Comparison of ENCODE assay signal across 11 cellular contexts in genomic region chr4:28449080-28449479, GRCh38.
"Had no signal": no experiment of that assay in that cellular context is flagged by ENCODE, and none has a peak within 500 bp of the region (broad histone marks: within the 10 kb centered on the region; RNA-seq: fewer than 3 reads in every experiment).

No MANE protein-coding gene starts in this region.

- H3K4me1 Mint-ChIP-seq: activated B cell treated with CpG ODN at 0.5 μM for 24 hours; activated CD4-positive, alpha-beta T cell treated with anti-CD3 and anti-CD28 coated beads, Interleukin-2, amount 10 ng/mL, durations not matched to agents 24 days and 14 days; natural killer cell; stimulated activated effector memory CD8-positive, alpha-beta T cell treated with anti-CD3 and anti-CD28 coated beads, Interleukin-12 subunit alpha, Interleukin-12 subunit beta, amount 100 ng/mL, for 72 hours had no signal

- H3K4me1 ChIP-seq: tibial artery had no signal

- H3K27ac ChIP-seq: tibial artery had no signal

- H3K36me3 Mint-ChIP-seq: natural killer cell; stimulated activated effector memory CD8-positive, alpha-beta T cell treated with anti-CD3 and anti-CD28 coated beads, Interleukin-12 subunit alpha, Interleukin-12 subunit beta, amount 100 ng/mL, for 72 hours had no signal

- DNase-seq: activated B cell treated with CpG ODN at 0.5 μM for 24 hours; activated CD4-positive, alpha-beta T cell treated with anti-CD3 and anti-CD28 coated beads, Interleukin-2, amount 10 ng/mL, durations not matched to agents 24 days and 14 days; activated naive CD4-positive, alpha-beta T cell treated with anti-CD3 and anti-CD28 coated beads for 36 hours; midbrain; natural killer cell; right cardiac atrium; tibial artery had no signal

- H3K9me3 ChIP-seq: tibial artery had no signal

- H3K27me3 Mint-ChIP-seq: activated B cell treated with CpG ODN at 0.5 μM for 24 hours; activated CD4-positive, alpha-beta T cell treated with anti-CD3 and anti-CD28 coated beads, Interleukin-2, amount 10 ng/mL, durations not matched to agents 24 days and 14 days; progenitor cell of endocrine pancreas had no signal

- H3K27me3 ChIP-seq: tibial artery had no signal

- H3K36me3 ChIP-seq: tibial artery had no signal

- H3K4me3 Mint-ChIP-seq: activated B cell treated with CpG ODN at 0.5 μM for 24 hours; activated CD4-positive, alpha-beta T cell treated with anti-CD3 and anti-CD28 coated beads, Interleukin-2, amount 10 ng/mL, durations not matched to agents 24 days and 14 days; activated naive CD4-positive, alpha-beta T cell treated with anti-CD3 and anti-CD28 coated beads for 36 hours; activated T-helper 1 cell treated with anti-CD3 and anti-CD28 coated beads, Interleukin-12 subunit alpha, Interleukin-12 subunit beta, Interleukin-2, Interleukin-4 antibody, amounts not matched to agents 30 ng/mL and 10 ng/mL and 1 ng/mL, durations not matched to agents 14 hours and 24 hours and 36 hours; natural killer cell; stimulated activated effector memory CD8-positive, alpha-beta T cell treated with anti-CD3 and anti-CD28 coated beads, Interleukin-12 subunit alpha, Interleukin-12 subunit beta, amount 100 ng/mL, for 72 hours; T-helper 1 cell treated with Interleukin-12 subunit alpha and Interleukin-12 subunit beta and Interleukin-4 antibody, amounts not matched to agents 30 μg/mL and 1 μg/mL, for 36 hours had no signal

- H3K9me3 Mint-ChIP-seq: activated CD4-positive, alpha-beta T cell treated with anti-CD3 and anti-CD28 coated beads, Interleukin-2, amount 10 ng/mL, durations not matched to agents 24 days and 14 days had no signal

- H3K27ac Mint-ChIP-seq: activated B cell treated with CpG ODN at 0.5 μM for 24 hours; activated CD4-positive, alpha-beta T cell treated with anti-CD3 and anti-CD28 coated beads, Interleukin-2, amount 10 ng/mL, durations not matched to agents 24 days and 14 days; activated naive CD4-positive, alpha-beta T cell treated with anti-CD3 and anti-CD28 coated beads for 36 hours; activated T-helper 1 cell treated with anti-CD3 and anti-CD28 coated beads, Interleukin-12 subunit alpha, Interleukin-12 subunit beta, Interleukin-2, Interleukin-4 antibody, amounts not matched to agents 30 ng/mL and 10 ng/mL and 1 ng/mL, durations not matched to agents 14 hours and 24 hours and 36 hours; natural killer cell; progenitor cell of endocrine pancreas; stimulated activated effector memory CD8-positive, alpha-beta T cell treated with anti-CD3 and anti-CD28 coated beads, Interleukin-12 subunit alpha, Interleukin-12 subunit beta, amount 100 ng/mL, for 72 hours; T-helper 1 cell treated with Interleukin-12 subunit alpha and Interleukin-12 subunit beta and Interleukin-4 antibody, amounts not matched to agents 30 μg/mL and 1 μg/mL, for 36 hours had no signal

- ATAC-seq: natural killer cell; right cardiac atrium; stimulated activated effector memory CD8-positive, alpha-beta T cell treated with anti-CD3 and anti-CD28 coated beads, Interleukin-12 subunit alpha, Interleukin-12 subunit beta, amount 100 ng/mL, for 72 hours had no signal

- H3K4me3 ChIP-seq: tibial artery had no signal
